ENCODE assay signal across 17 cellular contexts in genomic region chr1:83098791-83099190, GRCh38.
"Had no signal": no experiment of that assay in that cellular context is flagged by ENCODE, and none has a peak within 500 bp of the region (broad histone marks: within the 10 kb centered on the region; RNA-seq: fewer than 3 reads in every experiment).

No MANE protein-coding gene starts in this region.

- H3K4me3 Mint-ChIP-seq: naive thymus-derived CD8-positive, alpha-beta T cell had no signal

- H3K4me3 ChIP-seq: dorsolateral prefrontal cortex, gastrocnemius medialis, heart right ventricle, mucosa of descending colon, right atrium auricular region, sigmoid colon, skin epidermis had no signal

- H3K36me3 ChIP-seq: gastrocnemius medialis, heart right ventricle, neutrophil, right atrium auricular region, sigmoid colon had no signal

- H3K27me3 Mint-ChIP-seq: naive thymus-derived CD8-positive, alpha-beta T cell had no signal

- H3K27ac ChIP-seq: gastrocnemius medialis, heart right ventricle, neutrophil, right atrium auricular region, sigmoid colon had no signal

- FAIRE-seq: urothelium cell line had no signal

- ATAC-seq: gastrocnemius medialis; heart right ventricle; left lobe of liver; mucosa of descending colon; naive thymus-derived CD8-positive, alpha-beta T cell had no signal

- H3K27ac Mint-ChIP-seq: naive thymus-derived CD8-positive, alpha-beta T cell had no signal

- H3K27me3 ChIP-seq: dorsolateral prefrontal cortex, gastrocnemius medialis, heart right ventricle, neutrophil, right atrium auricular region, sigmoid colon had no signal

- H3K4me1 Mint-ChIP-seq: naive thymus-derived CD8-positive, alpha-beta T cell had no signal

- H3K36me3 Mint-ChIP-seq: naive thymus-derived CD8-positive, alpha-beta T cell had no signal

- DNase-seq: cortex of kidney; dorsolateral prefrontal cortex; effector CD8-positive, alpha-beta T cell; gastrocnemius medialis; heart right ventricle; islet precursor cell; mucosa of descending colon; naive thymus-derived CD8-positive, alpha-beta T cell; posterior cingulate gyrus; sigmoid colon; stimulated activated CD4-positive, alpha-beta T cell treated with anti-CD3 and anti-CD28 coated beads, Interleukin-12 subunit alpha, Interleukin-12 subunit beta, amount 100 ng/mL, for 4 hours; stimulated activated naive CD4-positive, alpha-beta T cell treated with Interleukin-2 at 50 U/mL for 16 hours had no signal

- H3K9me3 ChIP-seq: gastrocnemius medialis, mucosa of descending colon, neutrophil, right atrium auricular region, sigmoid colon had no signal

- H3K4me1 ChIP-seq: gastrocnemius medialis, heart right ventricle, right atrium auricular region had no signal
